25 cellular contexts compared by ENCODE assay signal in the genomic region with DNA sequence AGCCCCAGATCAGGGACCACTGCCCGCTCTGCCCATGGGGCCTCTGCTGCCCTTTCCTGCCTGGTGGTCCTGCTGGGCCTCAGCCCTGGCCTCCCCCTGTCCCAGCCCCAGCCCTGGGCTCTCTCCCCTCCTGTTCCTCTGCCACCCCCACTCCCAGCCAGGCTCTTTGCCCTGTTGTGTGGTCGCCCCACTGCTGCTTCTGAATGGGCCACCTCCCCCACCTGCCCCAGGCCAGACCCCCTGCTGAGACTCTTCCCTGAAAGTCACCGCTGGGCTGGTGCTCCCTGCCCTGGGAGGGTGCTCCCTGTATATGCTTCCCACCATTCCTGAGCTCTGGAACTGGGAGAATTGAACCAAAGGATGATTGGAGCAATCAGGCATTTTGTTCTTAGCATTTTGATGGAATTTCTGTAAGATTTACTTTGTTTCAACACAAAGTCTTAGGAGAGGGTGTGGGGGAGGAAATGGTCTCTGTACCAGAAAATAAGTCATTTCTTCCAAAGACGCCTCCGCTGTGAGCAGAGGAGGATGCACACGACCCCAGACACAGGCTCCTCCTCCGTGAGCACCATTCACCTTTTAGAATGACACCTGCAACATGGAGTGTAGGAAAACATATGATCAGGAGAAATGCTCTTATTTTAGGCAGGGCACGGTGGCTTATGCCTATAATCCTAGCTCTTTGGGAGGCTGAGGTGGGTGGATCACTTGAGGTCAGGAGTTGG. TPM values are rescaled to one million over a fixed set of nuclear protein-coding genes. Genes with fewer than 3 reads are reported as not detected.
DNase-seq lines count a peak whose midpoint lies in the region; ATAC-seq and TF ChIP-seq lines count a peak whose summit lies in the region.
"Had no signal": no experiment of that assay in that cellular context is flagged by ENCODE, and none has a peak within 500 bp of the region (broad histone marks: within the 10 kb centered on the region; RNA-seq: fewer than 3 reads in every experiment).

No MANE protein-coding gene starts in this region.

- TF ChIP-seq CTCF in activated B cell treated with CpG ODN at 0.5 μM for 24 hours (IDR thresholded peaks at IDR 0.05), result no peak
- no peak for TF ChIP-seq CTCF in coronary artery (IDR thresholded peaks at IDR 0.05)

- no peak for DNase-seq in activated CD4-positive, alpha-beta T cell treated with anti-CD3 and anti-CD28 coated beads, Interleukin-2, amount 10 ng/mL, durations not matched to agents 24 days and 14 days
- DNase-seq in activated CD4-positive, alpha-beta T cell treated with anti-CD3 and anti-CD28 coated beads for 1 hour, result no peak
- no peak for DNase-seq in activated B cell treated with CpG ODN at 0.5 μM for 24 hours
- DNase-seq in iPS-NIHi11 (ENCODE audit: low spot score), result peak; percentile 11
- DNase-seq in NCI-H128 (lab: John Stamatoyannopoulos, UW; ENCODE audit: unreplicated experiment), result no peak
- no peak for DNase-seq in coronary artery (ENCODE audit: low spot score)
- no peak for DNase-seq in activated CD8-positive, alpha-beta memory T cell treated with anti-CD3 and anti-CD28 coated beads, Interleukin-2, amount 50 U/mL, for 48 hours
- DNase-seq: activated gamma-delta T cell, dorsolateral prefrontal cortex, glutamatergic neuron, GM23248, NCI-H1417, NCI-H2107, NCI-H510A, occipital lobe, PC-9, SHP77 treated with DMSO at 0.1 percent for 48 hours, small intestine had no signal

- H3K27ac ChIP-seq in BLaER1 (0 out of 2 replicates have a peak overlapping the region, but pooled peaks have one; percentile 13), coronary artery (no peak overlapping the region)
- H3K27ac ChIP-seq: A549; BLaER1 treated with 17β-estradiol and CSF1 and Interleukin-3, amounts not matched to agents 10 nM and 100 nM; dorsolateral prefrontal cortex; GM23248; PC-9 had no signal

- H3K4me1 ChIP-seq in BLaER1, result peaks cover 34% of the 10 kb centered on the region

- peaks cover 64% of the 10 kb centered on the region for H3K4me1 Mint-ChIP-seq in activated CD4-positive, alpha-beta T cell treated with anti-CD3 and anti-CD28 coated beads, Interleukin-2, amount 10 ng/mL, durations not matched to agents 24 days and 14 days
- H3K4me1 Mint-ChIP-seq in activated B cell treated with CpG ODN at 0.5 μM for 24 hours, result peaks cover 50% of the 10 kb centered on the region

- POLR2A ChIA-PET in activated B cell treated with CpG ODN at 0.5 μM for 24 hours (lab: Charles Lee), result no interaction called here

- no peak overlapping the region for H3K4me2 ChIP-seq in BLaER1
- H3K4me2 ChIP-seq: A549, PC-9 had no signal

- peaks cover 2% of the 10 kb centered on the region for H3K27me3 Mint-ChIP-seq in activated CD4-positive, alpha-beta T cell treated with anti-CD3 and anti-CD28 coated beads, Interleukin-2, amount 10 ng/mL, durations not matched to agents 24 days and 14 days
- H3K27me3 Mint-ChIP-seq in activated B cell treated with CpG ODN at 0.5 μM for 24 hours, result no peaks in the 10 kb centered on the region
- H3K27me3 Mint-ChIP-seq: central memory CD8-positive, alpha-beta T cell had no signal

- intact Hi-C loops in activated CD4-positive, alpha-beta T cell treated with anti-CD3 and anti-CD28 coated beads, Interleukin-2, amount 10 ng/mL, durations not matched to agents 24 days and 14 days (cut with micrococcal nuclease), result no loop called here
- intact Hi-C loops in activated B cell treated with CpG ODN at 0.5 μM for 24 hours (cut with micrococcal nuclease), result no loop called here

- H3K9me3 Mint-ChIP-seq in activated CD4-positive, alpha-beta T cell treated with anti-CD3 and anti-CD28 coated beads, Interleukin-2, amount 10 ng/mL, durations not matched to agents 24 days and 14 days, result no peaks in the 10 kb centered on the region
- peaks cover 3% of the 10 kb centered on the region for H3K9me3 Mint-ChIP-seq in activated B cell treated with CpG ODN at 0.5 μM for 24 hours

- no peak overlapping the region for H3K9ac ChIP-seq in BLaER1
- H3K9ac ChIP-seq: BLaER1 treated with 17β-estradiol and CSF1 and Interleukin-3, amounts not matched to agents 10 nM and 100 nM; GM23248 had no signal

- H3K27ac Mint-ChIP-seq in activated CD4-positive, alpha-beta T cell treated with anti-CD3 and anti-CD28 coated beads, Interleukin-2, amount 10 ng/mL, durations not matched to agents 24 days and 14 days, result peak overlapping the region; percentile 85
- H3K27ac Mint-ChIP-seq in activated B cell treated with CpG ODN at 0.5 μM for 24 hours, result peak overlapping the region; percentile 46

- no peaks in the 10 kb centered on the region for H4K20me1 ChIP-seq in BLaER1
- H4K20me1 ChIP-seq: BLaER1 treated with 17β-estradiol and CSF1 and Interleukin-3, amounts not matched to agents 10 nM and 100 nM had no signal

- H3K4me3 Mint-ChIP-seq in activated CD4-positive, alpha-beta T cell treated with anti-CD3 and anti-CD28 coated beads, Interleukin-2, amount 10 ng/mL, durations not matched to agents 24 days and 14 days, result peak overlapping the region; percentile 73
- no peak overlapping the region for H3K4me3 Mint-ChIP-seq in activated B cell treated with CpG ODN at 0.5 μM for 24 hours
- H3K4me3 Mint-ChIP-seq: central memory CD8-positive, alpha-beta T cell had no signal

- no peak overlapping the region for H3K4me3 ChIP-seq in BLaER1
- H3K4me3 ChIP-seq in coronary artery, result no peak overlapping the region
- H3K4me3 ChIP-seq: A549; BLaER1 treated with 17β-estradiol and CSF1 and Interleukin-3, amounts not matched to agents 10 nM and 100 nM; dorsolateral prefrontal cortex; GM23248; PC-9 had no signal

- peaks cover 36% of the 10 kb centered on the region for H3K36me3 Mint-ChIP-seq in activated CD4-positive, alpha-beta T cell treated with anti-CD3 and anti-CD28 coated beads, Interleukin-2, amount 10 ng/mL, durations not matched to agents 24 days and 14 days (ENCODE audit: low read depth)
- no peaks in the 10 kb centered on the region for H3K36me3 Mint-ChIP-seq in activated B cell treated with CpG ODN at 0.5 μM for 24 hours (ENCODE audit: low read depth)

- no peak for ATAC-seq in activated B cell treated with CpG ODN at 0.5 μM for 24 hours (ENCODE audit: low read depth)
- ATAC-seq: A549 had no signal

- peaks cover 20% of the 10 kb centered on the region for H3K9me3 ChIP-seq in BLaER1

- H3K27me3 ChIP-seq in BLaER1, result no peaks in the 10 kb centered on the region
- H3K27me3 ChIP-seq: BLaER1 treated with 17β-estradiol and CSF1 and Interleukin-3, amounts not matched to agents 10 nM and 100 nM; dorsolateral prefrontal cortex had no signal

- CTCF ChIA-PET in activated B cell treated with CpG ODN at 0.5 μM for 24 hours (lab: Charles Lee), result no interaction called here

- no peaks in the 10 kb centered on the region for H3K36me3 ChIP-seq in BLaER1
- H3K36me3 ChIP-seq: BLaER1 treated with 17β-estradiol and CSF1 and Interleukin-3, amounts not matched to agents 10 nM and 100 nM had no signal

RNA-seq across cellular contexts. Expression of gene APOBEC3B, which starts 5.2 kb away (rescaled TPM):
- 25.4 and 26.1 TPM in 2 replicates for total RNA-seq in activated CD4-positive, alpha-beta T cell treated with anti-CD3 and anti-CD28 coated beads, Interleukin-2, amount 10 ng/mL, durations not matched to agents 24 days and 14 days
- 8.0 TPM in 2 replicates for total RNA-seq in activated B cell treated with CpG ODN at 0.5 μM for 24 hours
- total RNA-seq: occipital lobe had no signal

RNA-seq across cellular contexts. Expression of gene APOBEC3C, which starts 26.7 kb away (rescaled TPM):
- total RNA-seq in activated CD4-positive, alpha-beta T cell treated with anti-CD3 and anti-CD28 coated beads, Interleukin-2, amount 10 ng/mL, durations not matched to agents 24 days and 14 days, result 73.6 and 74.8 TPM in 2 replicates
- 173 and 179 TPM in 2 replicates for total RNA-seq in activated B cell treated with CpG ODN at 0.5 μM for 24 hours

RNA-seq across cellular contexts. Expression of gene APOBEC3A, which starts 29.9 kb away (rescaled TPM):
- not detected in 2 replicates for total RNA-seq in activated CD4-positive, alpha-beta T cell treated with anti-CD3 and anti-CD28 coated beads, Interleukin-2, amount 10 ng/mL, durations not matched to agents 24 days and 14 days
- not detected in 2 replicates for total RNA-seq in activated B cell treated with CpG ODN at 0.5 μM for 24 hours
- total RNA-seq: astrocyte, endothelial cell of umbilical vein, GM23248, myocyte, occipital lobe, PC-9 had no signal

RNA-seq across cellular contexts. Expression of gene APOBEC3D, which starts 33.6 kb away (rescaled TPM):
- total RNA-seq in activated CD4-positive, alpha-beta T cell treated with anti-CD3 and anti-CD28 coated beads, Interleukin-2, amount 10 ng/mL, durations not matched to agents 24 days and 14 days, result 26.2 and 26.7 TPM in 2 replicates
- total RNA-seq in activated B cell treated with CpG ODN at 0.5 μM for 24 hours, result 42.6 and 52.9 TPM in 2 replicates
- total RNA-seq: myocyte had no signal

RNA-seq across cellular contexts. Expression of gene APOBEC3F, which starts 53.3 kb away (rescaled TPM):
- 16.9 and 19.8 TPM in 2 replicates for total RNA-seq in activated CD4-positive, alpha-beta T cell treated with anti-CD3 and anti-CD28 coated beads, Interleukin-2, amount 10 ng/mL, durations not matched to agents 24 days and 14 days
- total RNA-seq in activated B cell treated with CpG ODN at 0.5 μM for 24 hours, result 75.6 and 82.4 TPM in 2 replicates
